In genomic region chr20:19081937-19082336, GRCh38 we compare ENCODE assay signal across 34 cellular contexts.
"Had no signal": no experiment of that assay in that cellular context is flagged by ENCODE, and none has a peak within 500 bp of the region (broad histone marks: within the 10 kb centered on the region; RNA-seq: fewer than 3 reads in every experiment).

No MANE protein-coding gene starts in this region.

- H3K4me3 ChIP-seq: adrenal gland, body of pancreas, breast epithelium had no signal

- ATAC-seq: activated CD8-positive, alpha-beta T cell treated with anti-CD3 and anti-CD28 coated beads for 36 hours; activated naive CD4-positive, alpha-beta T cell treated with anti-CD3 and anti-CD28 coated beads, Interleukin-2, amount 50 U/mL, for 72 hours; activated T-cell treated with anti-CD3 and anti-CD28 coated beads, Interleukin-2, amount 50 U/mL, for 4 hours; activated T-cell treated with anti-CD3 and anti-CD28 coated beads, Interleukin-2, amount 50 U/mL, for 72 hours; activated T-helper 17 cell treated with anti-CD3 and anti-CD28 coated beads, Interleukin-2, amount 50 U/mL, for 72 hours; body of pancreas had no signal

- H3K27me3 Mint-ChIP-seq: activated B cell treated with CpG ODN at 0.5 μM for 24 hours; activated CD4-positive, alpha-beta memory T cell treated with anti-CD3 and anti-CD28 coated beads for 36 hours; activated CD4-positive, alpha-beta T cell treated with anti-CD3 and anti-CD28 coated beads, Interleukin-2, amount 10 ng/mL, durations not matched to agents 24 days and 14 days; activated CD8-positive, alpha-beta T cell treated with anti-CD3 and anti-CD28 coated beads for 36 hours; activated naive CD8-positive, alpha-beta T cell treated with anti-CD3 and anti-CD28 coated beads for 36 hours had no signal

- H3K4me3 Mint-ChIP-seq: activated B cell treated with CpG ODN at 0.5 μM for 24 hours; activated CD4-positive, alpha-beta memory T cell treated with anti-CD3 and anti-CD28 coated beads for 36 hours; activated CD4-positive, alpha-beta T cell treated with anti-CD3 and anti-CD28 coated beads, Interleukin-2, amount 10 ng/mL, durations not matched to agents 24 days and 14 days; activated CD8-positive, alpha-beta T cell treated with anti-CD3 and anti-CD28 coated beads for 36 hours; activated naive CD4-positive, alpha-beta T cell treated with anti-CD3 and anti-CD28 coated beads for 36 hours; activated naive CD8-positive, alpha-beta T cell treated with anti-CD3 and anti-CD28 coated beads for 36 hours; activated T-cell treated with anti-CD3 and anti-CD28 coated beads, Interleukin-2, amount 50 U/mL, for 4 hours; activated T-cell treated with anti-CD3 and anti-CD28 coated beads, Interleukin-2, amount 50 U/mL, for 72 hours; activated T-helper 1 cell treated with anti-CD3 and anti-CD28 coated beads, Interleukin-12 subunit alpha, Interleukin-12 subunit beta, Interleukin-2, Interleukin-4 antibody, amounts not matched to agents 30 ng/mL and 10 ng/mL and 1 ng/mL, durations not matched to agents 14 hours and 24 hours and 36 hours; activated T-helper 17 cell treated with anti-CD3 and anti-CD28 coated beads, Interleukin-2, amount 50 U/mL, for 72 hours; T-helper 1 cell treated with Interleukin-12 subunit alpha and Interleukin-12 subunit beta and Interleukin-4 antibody, amounts not matched to agents 30 μg/mL and 1 μg/mL, for 36 hours; T-helper 2 cell treated with Interferon-gamma antibody and Interleukin-4, amounts not matched to agents 5 μg/mL and 100 μg/mL, for 36 hours had no signal

- H3K36me3 Mint-ChIP-seq: activated CD4-positive, alpha-beta memory T cell treated with anti-CD3 and anti-CD28 coated beads for 36 hours; activated naive CD4-positive, alpha-beta T cell treated with anti-CD3 and anti-CD28 coated beads, Interleukin-2, amount 50 U/mL, for 72 hours; activated naive CD8-positive, alpha-beta T cell treated with anti-CD3 and anti-CD28 coated beads for 36 hours had no signal

- DNase-seq: activated B cell treated with CpG ODN at 0.5 μM for 24 hours; activated CD4-positive, alpha-beta memory T cell treated with anti-CD3 and anti-CD28 coated beads for 36 hours; activated CD4-positive, alpha-beta T cell treated with anti-CD3 and anti-CD28 coated beads for 4 hours; activated CD4-positive, alpha-beta T cell treated with anti-CD3 and anti-CD28 coated beads, Interleukin-2, amount 10 ng/mL, durations not matched to agents 24 days and 14 days; activated CD4-positive, alpha-beta T cell treated with anti-CD3 and anti-CD28 coated beads, Interleukin-2, amount 50 U/mL, for 1 hour; activated CD4-positive, alpha-beta T cell treated with anti-CD3 and anti-CD28 coated beads, Interleukin-2, amount 50 U/mL, for 4 hours; activated CD4-positive, CD25-positive, alpha-beta regulatory T cell treated with anti-CD3 and anti-CD28 coated beads, Interleukin-2, amount 50 U/mL, for 72 hours; activated CD8-positive, alpha-beta memory T cell treated with anti-CD3 and anti-CD28 coated beads, Interleukin-2, amount 50 U/mL, for 4 hours; activated CD8-positive, alpha-beta T cell treated with anti-CD3 and anti-CD28 coated beads for 36 hours; activated effector memory CD4-positive, alpha-beta T cell treated with anti-CD3 and anti-CD28 coated beads, Interleukin-2, amount 50 U/mL, for 16 hours; activated gamma-delta T cell treated with Interleukin-2 at 50 U/mL for 16 hours; activated naive CD4-positive, alpha-beta T cell; activated naive CD4-positive, alpha-beta T cell treated with anti-CD3 and anti-CD28 coated beads for 36 hours; activated naive CD4-positive, alpha-beta T cell treated with anti-CD3 and anti-CD28 coated beads, Interleukin-2, amount 50 U/mL, for 16 hours; activated naive CD8-positive, alpha-beta T cell treated with anti-CD3 and anti-CD28 coated beads for 36 hours; activated T-cell treated with anti-CD3 and anti-CD28 coated beads for 4 hours; activated T-cell treated with anti-CD3 and anti-CD28 coated beads, Interleukin-2, amount 50 U/mL, for 1 hour; activated T-cell treated with anti-CD3 and anti-CD28 coated beads, Interleukin-2, amount 50 U/mL, for 4 hours; activated T-cell treated with anti-CD3 and anti-CD28 coated beads, Interleukin-2, amount 50 U/mL, for 72 hours; adrenal gland; amniotic stem cell; aorta; body of pancreas; brain microvascular endothelial cell; central memory CD4-positive, alpha-beta T cell; T-helper 1 cell; T-helper 2 cell; T-helper 9 cell had no signal

- H3K4me1 Mint-ChIP-seq: activated B cell treated with CpG ODN at 0.5 μM for 24 hours; activated CD4-positive, alpha-beta T cell treated with anti-CD3 and anti-CD28 coated beads, Interleukin-2, amount 10 ng/mL, durations not matched to agents 24 days and 14 days; activated naive CD8-positive, alpha-beta T cell treated with anti-CD3 and anti-CD28 coated beads for 36 hours; activated T-helper 17 cell treated with anti-CD3 and anti-CD28 coated beads, Interleukin-2, amount 50 U/mL, for 72 hours had no signal

- H3K27ac Mint-ChIP-seq: activated B cell treated with CpG ODN at 0.5 μM for 24 hours; activated CD4-positive, alpha-beta memory T cell treated with anti-CD3 and anti-CD28 coated beads for 36 hours; activated CD4-positive, alpha-beta T cell treated with anti-CD3 and anti-CD28 coated beads, Interleukin-2, amount 10 ng/mL, durations not matched to agents 24 days and 14 days; activated CD8-positive, alpha-beta T cell treated with anti-CD3 and anti-CD28 coated beads for 36 hours; activated naive CD4-positive, alpha-beta T cell treated with anti-CD3 and anti-CD28 coated beads for 36 hours; activated naive CD4-positive, alpha-beta T cell treated with anti-CD3 and anti-CD28 coated beads, Interleukin-2, amount 50 U/mL, for 72 hours; activated naive CD8-positive, alpha-beta T cell treated with anti-CD3 and anti-CD28 coated beads for 36 hours; activated T-cell treated with anti-CD3 and anti-CD28 coated beads, Interleukin-2, amount 50 U/mL, for 72 hours; activated T-helper 1 cell treated with anti-CD3 and anti-CD28 coated beads, Interleukin-12 subunit alpha, Interleukin-12 subunit beta, Interleukin-2, Interleukin-4 antibody, amounts not matched to agents 30 ng/mL and 10 ng/mL and 1 ng/mL, durations not matched to agents 14 hours and 24 hours and 36 hours; activated T-helper 17 cell treated with anti-CD3 and anti-CD28 coated beads, Interleukin-2, amount 50 U/mL, for 72 hours; T-helper 1 cell treated with Interleukin-12 subunit alpha and Interleukin-12 subunit beta and Interleukin-4 antibody, amounts not matched to agents 30 μg/mL and 1 μg/mL, for 36 hours; T-helper 2 cell treated with Interferon-gamma antibody and Interleukin-4, amounts not matched to agents 5 μg/mL and 100 μg/mL, for 36 hours had no signal

- H3K9me3 Mint-ChIP-seq: activated B cell treated with CpG ODN at 0.5 μM for 24 hours; activated CD4-positive, alpha-beta memory T cell treated with anti-CD3 and anti-CD28 coated beads for 36 hours; activated CD4-positive, alpha-beta T cell treated with anti-CD3 and anti-CD28 coated beads, Interleukin-2, amount 10 ng/mL, durations not matched to agents 24 days and 14 days; activated CD8-positive, alpha-beta T cell treated with anti-CD3 and anti-CD28 coated beads for 36 hours; activated naive CD4-positive, alpha-beta T cell treated with anti-CD3 and anti-CD28 coated beads for 36 hours; activated naive CD4-positive, alpha-beta T cell treated with anti-CD3 and anti-CD28 coated beads, Interleukin-2, amount 50 U/mL, for 72 hours; activated naive CD8-positive, alpha-beta T cell treated with anti-CD3 and anti-CD28 coated beads for 36 hours; activated T-cell treated with anti-CD3 and anti-CD28 coated beads, Interleukin-2, amount 50 U/mL, for 4 hours; activated T-cell treated with anti-CD3 and anti-CD28 coated beads, Interleukin-2, amount 50 U/mL, for 72 hours; activated T-helper 1 cell treated with anti-CD3 and anti-CD28 coated beads, Interleukin-12 subunit alpha, Interleukin-12 subunit beta, Interleukin-2, Interleukin-4 antibody, amounts not matched to agents 30 ng/mL and 10 ng/mL and 1 ng/mL, durations not matched to agents 14 hours and 24 hours and 36 hours; activated T-helper 17 cell treated with anti-CD3 and anti-CD28 coated beads, Interleukin-2, amount 50 U/mL, for 72 hours; T-helper 1 cell treated with Interleukin-12 subunit alpha and Interleukin-12 subunit beta and Interleukin-4 antibody, amounts not matched to agents 30 μg/mL and 1 μg/mL, for 36 hours; T-helper 2 cell treated with Interferon-gamma antibody and Interleukin-4, amounts not matched to agents 5 μg/mL and 100 μg/mL, for 36 hours had no signal
